ENCODE assay signal across 9 cellular contexts in genomic region chr10:49061667-49062066, GRCh38. TPM values are rescaled to one million over a fixed set of nuclear protein-coding genes. Genes with fewer than 3 reads are reported as not detected.
"Had no signal": no experiment of that assay in that cellular context is flagged by ENCODE, and none has a peak within 500 bp of the region (broad histone marks: within the 10 kb centered on the region; RNA-seq: fewer than 3 reads in every experiment).

No MANE protein-coding gene starts in this region.

- DNase-seq: GDM1, GF-D8 had no signal

- H3K4me3 ChIP-seq: GM12878 had no signal

- ATAC-seq: GM12878 had no signal

- FAIRE-seq: G401.6, GM12878, GM12891, GM12892, GM18507, GM19239 had no signal

RNA-seq across cellular contexts. Expression of gene VSTM4, which starts 53.7 kb away (rescaled TPM):
- total RNA-seq: G401, GM12878 had no signal
